In genomic region chr18:60889442-60889841, GRCh38 we compare ENCODE assay signal across 34 cellular contexts.
"Had no signal": no experiment of that assay in that cellular context is flagged by ENCODE, and none has a peak within 500 bp of the region (broad histone marks: within the 10 kb centered on the region; RNA-seq: fewer than 3 reads in every experiment).

No MANE protein-coding gene starts in this region.

- DNase-seq: Karpas-422, Kasumi-1, MG63, MM.1S, MV-4-11, NCI-H1048, NCI-H1092, NCI-H1092 treated with DMSO at 0.1 percent for 48 hours, NCI-H1105, NCI-H1105 treated with DMSO at 0.1 percent for 48 hours, NCI-H1417, NCI-H1417 treated with DMSO at 0.1 percent for 48 hours, NCI-H1436, NCI-H1436 treated with DMSO at 0.1 percent for 48 hours, NCI-H146, NCI-H1694, NCI-H1694 treated with DMSO at 0.1 percent for 48 hours, NCI-H187, NCI-H187 treated with DMSO at 0.1 percent for 48 hours, NCI-H1930, NCI-H2029, NCI-H2029 treated with DMSO at 0.1 percent for 48 hours, NCI-H2081, NCI-H2081 treated with DMSO at 0.1 percent for 48 hours, NCI-H2107, NCI-H2171, NCI-H2171 treated with DMSO at 0.1 percent for 48 hours, NCI-H2227 treated with DMSO at 0.1 percent for 48 hours, NCI-H226, NCI-H345, NCI-H446, NCI-H446 treated with DMSO at 0.1 percent for 48 hours, NCI-H510A had no signal

- H3K27me3 ChIP-seq: MG63 had no signal

- H3K9ac ChIP-seq: KMS-11 had no signal

- H3K4me3 ChIP-seq: MG63 had no signal

- H3K4me2 ChIP-seq: KMS-11 had no signal

- H3K27ac ChIP-seq: KMS-11 had no signal

- H3K36me3 ChIP-seq: MG63 had no signal
